In genomic region chr6:113120577-113121285, GRCh38 we compare ENCODE assay signal across 10 cellular contexts.
DNase-seq lines count a peak whose midpoint lies in the region; ATAC-seq, FAIRE-seq and TF ChIP-seq lines count a peak whose summit lies in the region.
"Had no signal": no experiment of that assay in that cellular context is flagged by ENCODE, and none has a peak within 500 bp of the region (broad histone marks: within the 10 kb centered on the region; RNA-seq: fewer than 3 reads in every experiment).

No MANE protein-coding gene starts in this region.

- H3K36me3 ChIP-seq in parathyroid adenoma (ENCODE audit: control insufficient read depth, insufficient read depth, low read length): no peaks in the 10 kb centered on the region
- no peaks in the 10 kb centered on the region for H3K36me3 ChIP-seq in ascending aorta

- H3K9ac ChIP-seq in parathyroid adenoma: no peak overlapping the region

- H3K27ac ChIP-seq in parathyroid adenoma: no peak overlapping the region
- H3K27ac ChIP-seq in ascending aorta: no peak overlapping the region

- peak; percentile 35 for FAIRE-seq in endometrium (lab: Jason Lieb, UNC)

- H3K4me1 ChIP-seq in parathyroid adenoma: no peaks in the 10 kb centered on the region
- no peaks in the 10 kb centered on the region for H3K4me1 ChIP-seq in ascending aorta

- TF ChIP-seq CTCF in parathyroid adenoma (IDR thresholded peaks at IDR 0.05): no peak
- TF ChIP-seq CTCF in ascending aorta (IDR thresholded peaks at IDR 0.05): no peak

- H3K4me3 ChIP-seq in parathyroid adenoma (ENCODE audit: low read depth, low read length) (no peak overlapping the region), ascending aorta (no peak overlapping the region)

- H3K4me2 ChIP-seq in parathyroid adenoma (ENCODE audit: low read length): no peak overlapping the region

- H3K9me3 ChIP-seq in parathyroid adenoma (ENCODE audit: control insufficient read depth, low read length) (no peaks in the 10 kb centered on the region), ascending aorta (peaks cover 0 to 3% of the 10 kb centered on the region in 2 donors)

- intact Hi-C loops in ascending aorta (cut with DNase I): no loop called here

- no peak for ATAC-seq in GM21723 (IDR thresholded peaks at IDR 0.05; ENCODE audit: unreplicated experiment)
- ATAC-seq: activated CD8-positive, alpha-beta T cell treated with anti-CD3 and anti-CD28 coated beads, Interleukin-2, amount 10 ng/mL, durations not matched to agents 7 days and 5 days had no signal

- H3K79me2 ChIP-seq in parathyroid adenoma: no peaks in the 10 kb centered on the region

- H3K27me3 ChIP-seq in parathyroid adenoma (ENCODE audit: control insufficient read depth, insufficient read depth, low read length) (no peaks in the 10 kb centered on the region), ascending aorta (no peaks in the 10 kb centered on the region)

- peak; percentile 78 for DNase-seq in HCEC 1CT
- peak; percentile 53 for DNase-seq in OCI-M1 (lab: John Stamatoyannopoulos, UW)
- DNase-seq in anterior cingulate cortex (lab: John Stamatoyannopoulos, UW): no peak
- no peak for DNase-seq in ascending aorta (ENCODE audit: low spot score in 2 of 2)
- DNase-seq in iPS-NIHi11 (ENCODE audit: low spot score): no peak
- DNase-seq: activated CD8-positive, alpha-beta T cell treated with anti-CD3 and anti-CD28 coated beads, Interleukin-2, amount 10 ng/mL, durations not matched to agents 7 days and 5 days; NCI-H446 treated with DMSO at 0.1 percent for 48 hours had no signal

- peak overlapping the region; percentile 8 for H2AFZ ChIP-seq in parathyroid adenoma

Comparison
In these comparisons a context has a peak if more than half of its experiments do, and no peak if none do; other contexts are left out.
1. DNase-seq: peak in HCEC 1CT (single experiment) and OCI-M1 (single experiment); none in anterior cingulate cortex (0 of 58), ascending aorta (0 of 2) and iPS-NIHi11 (single experiment).